8 cellular contexts compared by ENCODE assay signal in the genomic region with DNA sequence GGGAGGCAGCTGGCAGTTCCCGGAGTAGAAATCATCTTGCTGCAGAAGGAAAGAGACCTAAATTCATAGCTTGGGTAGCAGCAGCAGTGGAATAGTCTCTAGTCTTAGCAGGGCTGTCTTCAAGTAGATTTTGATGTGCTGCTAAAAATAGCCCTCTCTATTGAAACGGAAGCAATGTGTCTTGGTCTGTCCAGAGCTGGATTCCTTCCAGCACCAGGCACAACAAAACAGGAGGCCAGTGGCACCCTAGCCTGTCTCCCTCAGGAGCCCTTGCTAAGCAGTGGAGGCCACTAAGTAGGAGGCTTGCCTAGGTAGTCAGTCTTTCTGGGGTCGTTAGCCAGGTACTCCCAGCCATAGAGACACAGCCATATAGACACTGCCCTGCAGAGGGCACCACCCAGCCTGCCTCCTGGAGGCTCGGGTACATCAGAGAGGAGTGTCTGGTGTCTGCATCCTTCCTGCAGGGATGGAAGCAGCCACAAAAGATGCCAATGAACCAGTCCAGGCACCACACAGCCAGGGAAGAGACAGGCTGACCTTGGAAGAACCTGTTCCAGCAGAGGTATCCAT.
A peak's percentile ranks its signal among the peaks of the same experiment; 100 is the strongest.
DNase-seq lines count a peak whose midpoint lies in the region; ATAC-seq, FAIRE-seq and TF ChIP-seq lines count a peak whose summit lies in the region.

No MANE protein-coding gene starts in this region.

- H3K4me3 Mint-ChIP-seq in CD8-positive, alpha-beta T cell = no peak overlapping the region

- TF ChIP-seq CTCF in BJ (IDR thresholded peaks at IDR 0.05; ENCODE audit: insufficient read depth, low read depth, low read length) = peak; percentile 47
- peak; percentile 11 for TF ChIP-seq CTCF in GM20000 (IDR thresholded peaks at IDR 0.05; ENCODE audit: extremely low read depth, missing control alignments)
- TF ChIP-seq CTCF in RWPE1 (conservative IDR thresholded peaks at IDR 0.05; ENCODE audit: low read depth) = no peak
- TF ChIP-seq CTCF in fibroblast of villous mesenchyme (IDR thresholded peaks at IDR 0.05; ENCODE audit: insufficient read depth, low read depth, low read length) = peak; percentile 52
- TF ChIP-seq CTCF in CD8-positive, alpha-beta T cell (IDR thresholded peaks at IDR 0.05) = no peak

- no peak for DNase-seq in BJ (ENCODE audit: low read depth)
- DNase-seq in GM20000 (ENCODE audit: low spot score) = peak; percentile 39
- DNase-seq in RWPE1 (ENCODE audit: low spot score) = peak; percentile 9
- DNase-seq in fibroblast of villous mesenchyme (ENCODE audit: low read depth) = peak; percentile 12
- peak; percentile 57 for DNase-seq in urothelium cell line (ENCODE audit: low spot score)
- DNase-seq in activated gamma-delta T cell treated with Interleukin-2 at 50 U/mL for 16 hours = no peak
- DNase-seq in CD8-positive, alpha-beta T cell = no peak

- intact Hi-C loops in CD8-positive, alpha-beta T cell (cut with DNase I, micrococcal nuclease) = loop anchor here in 1 of 2 experiments (1.0 kb wide), 1 partner anchor 122 kb away; no protein-coding TSS in a partner anchor

- peaks cover 91% of the 10 kb centered on the region for H3K36me3 Mint-ChIP-seq in CD8-positive, alpha-beta T cell

- CTCF ChIA-PET in BJ (lab: Yijun Ruan, JAX) = interaction anchor here (0.6 to 3.1 kb wide), 7 partner anchors 10 to 356 kb away, joined by 3 to 17 read pairs (median 3); no protein-coding TSS in a partner anchor
- CTCF ChIA-PET in RWPE1 (lab: Yijun Ruan, JAX) = interaction anchor here (0.6 kb wide), 1 partner anchor 110 kb away, joined by 3 read pairs; no protein-coding TSS in a partner anchor
- CTCF ChIA-PET in CD8-positive, alpha-beta T cell (lab: Charles Lee) = interaction anchor here (0.6 to 1.3 kb wide), 2 partner anchors 121 to 122 kb away, joined by 3 read pairs; no protein-coding TSS in a partner anchor

- no peaks in the 10 kb centered on the region for H3K4me1 Mint-ChIP-seq in CD8-positive, alpha-beta T cell (ENCODE audit: low read depth)

- no peaks in the 10 kb centered on the region for H3K27me3 Mint-ChIP-seq in CD8-positive, alpha-beta T cell (ENCODE audit: low read depth)

- no peak for ATAC-seq in HG03025 (IDR thresholded peaks at IDR 0.05; ENCODE audit: low FRiP score, unreplicated experiment)
- no peak for ATAC-seq in CD8-positive, alpha-beta T cell

- no peaks in the 10 kb centered on the region for H3K36me3 ChIP-seq in BJ (ENCODE audit: control insufficient read depth, insufficient read depth, low read length)
- peaks cover 55% of the 10 kb centered on the region for H3K36me3 ChIP-seq in CD8-positive, alpha-beta T cell (ENCODE audit: insufficient read depth, low read length)

- H3K27ac ChIP-seq in RWPE1 = no peak overlapping the region
- no peak overlapping the region for H3K27ac ChIP-seq in CD8-positive, alpha-beta T cell (ENCODE audit: low read depth, low read length)

- no peak overlapping the region for H3K4me3 ChIP-seq in BJ (ENCODE audit: low read depth, low read length)
- H3K4me3 ChIP-seq in fibroblast of villous mesenchyme (ENCODE audit: low read depth, low read length) = no peak overlapping the region
- H3K4me3 ChIP-seq in CD8-positive, alpha-beta T cell (ENCODE audit: low read depth, low read length) = no peak overlapping the region

- H3K9me3 ChIP-seq in CD8-positive, alpha-beta T cell (ENCODE audit: low read length) = no peaks in the 10 kb centered on the region

- H3K27me3 ChIP-seq in BJ (ENCODE audit: control insufficient read depth, insufficient read depth, low read length) = no peaks in the 10 kb centered on the region
- no peaks in the 10 kb centered on the region for H3K27me3 ChIP-seq in CD8-positive, alpha-beta T cell (ENCODE audit: insufficient read depth, low read length)

- H3K4me1 ChIP-seq in CD8-positive, alpha-beta T cell (ENCODE audit: insufficient read depth, low read length) = no peaks in the 10 kb centered on the region

- no peak overlapping the region for H3K27ac Mint-ChIP-seq in CD8-positive, alpha-beta T cell

- no peak for FAIRE-seq in urothelium cell line (lab: Jason Lieb, UNC)

- no peaks in the 10 kb centered on the region for H3K9me3 Mint-ChIP-seq in CD8-positive, alpha-beta T cell

- POLR2A ChIA-PET in BJ (lab: Charles Lee) = no interaction called here
- POLR2A ChIA-PET in RWPE1 (lab: Yijun Ruan, JAX; ENCODE audit: low non-redundant PET) = no interaction called here
- POLR2A ChIA-PET in CD8-positive, alpha-beta T cell (lab: Charles Lee) = interaction anchor here (1.8 kb wide), 1 partner anchor 98 kb away, joined by 5 read pairs; the partner anchor contains the start of gene CRACR2A

Comparison
In these comparisons a context has a peak if more than half of its experiments do, and no peak if none do; other contexts are left out.
1. DNase-seq: peak in GM20000 (single experiment), RWPE1 (single experiment), fibroblast of villous mesenchyme (single experiment) and urothelium cell line (single experiment); none in BJ (single experiment), activated gamma-delta T cell treated with Interleukin-2 at 50 U/mL for 16 hours (single experiment) and CD8-positive, alpha-beta T cell (0 of 7).
2. CTCF ChIP-seq: peak in BJ (single experiment), GM20000 (single experiment) and fibroblast of villous mesenchyme (single experiment); none in RWPE1 (single experiment) and CD8-positive, alpha-beta T cell (single experiment).